1 cellular context compared by ENCODE assay signal in genomic region chr16:70493863-70494770, GRCh38.
TF ChIP-seq lines count a peak whose summit lies in the region.

No MANE protein-coding gene starts in this region.

TF ChIP-seq in K562, 482 proteins besides CTCF, POLR2A, EP300 and RAD21:
- TF ChIP-seq RBM14 (IDR thresholded peaks at IDR 0.05; ENCODE audit: borderline replicate concordance, insufficient read depth, low read depth, low read length) (no peak), ZBTB17 (CRISPR knock-in tag; IDR thresholded peaks at IDR 0.05) (0 out of 2 replicates have a peak, but pooled peaks have one; percentile 30), ELF2 (CRISPR knock-in tag; IDR thresholded peaks at IDR 0.05) (no peak), ARHGAP35 (IDR thresholded peaks at IDR 0.05; ENCODE audit: partially characterized antibody) (no peak), EHMT2 (IDR thresholded peaks at IDR 0.05) (peak; percentile 11; the same call in 1 of the 2 replicates)
- TF ChIP-seq, protein P1, sequence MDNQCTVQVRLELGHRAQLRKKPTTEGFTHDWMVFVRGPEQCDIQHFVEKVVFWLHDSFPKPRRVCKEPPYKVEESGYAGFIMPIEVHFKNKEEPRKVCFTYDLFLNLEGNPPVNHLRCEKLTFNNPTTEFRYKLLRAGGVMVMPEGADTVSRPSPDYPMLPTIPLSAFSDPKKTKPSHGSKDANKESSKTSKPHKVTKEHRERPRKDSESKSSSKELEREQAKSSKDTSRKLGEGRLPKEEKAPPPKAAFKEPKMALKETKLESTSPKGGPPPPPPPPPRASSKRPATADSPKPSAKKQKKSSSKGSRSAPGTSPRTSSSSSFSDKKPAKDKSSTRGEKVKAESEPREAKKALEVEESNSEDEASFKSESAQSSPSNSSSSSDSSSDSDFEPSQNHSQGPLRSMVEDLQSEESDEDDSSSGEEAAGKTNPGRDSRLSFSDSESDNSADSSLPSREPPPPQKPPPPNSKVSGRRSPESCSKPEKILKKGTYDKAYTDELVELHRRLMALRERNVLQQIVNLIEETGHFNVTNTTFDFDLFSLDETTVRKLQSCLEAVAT (IDR thresholded peaks at IDR 0.05): 0 out of 4 replicates have a peak, but pooled peaks of 1 of the 2 experiments have one; percentile 35
